9 cellular contexts compared by ENCODE assay signal in the genomic region with DNA sequence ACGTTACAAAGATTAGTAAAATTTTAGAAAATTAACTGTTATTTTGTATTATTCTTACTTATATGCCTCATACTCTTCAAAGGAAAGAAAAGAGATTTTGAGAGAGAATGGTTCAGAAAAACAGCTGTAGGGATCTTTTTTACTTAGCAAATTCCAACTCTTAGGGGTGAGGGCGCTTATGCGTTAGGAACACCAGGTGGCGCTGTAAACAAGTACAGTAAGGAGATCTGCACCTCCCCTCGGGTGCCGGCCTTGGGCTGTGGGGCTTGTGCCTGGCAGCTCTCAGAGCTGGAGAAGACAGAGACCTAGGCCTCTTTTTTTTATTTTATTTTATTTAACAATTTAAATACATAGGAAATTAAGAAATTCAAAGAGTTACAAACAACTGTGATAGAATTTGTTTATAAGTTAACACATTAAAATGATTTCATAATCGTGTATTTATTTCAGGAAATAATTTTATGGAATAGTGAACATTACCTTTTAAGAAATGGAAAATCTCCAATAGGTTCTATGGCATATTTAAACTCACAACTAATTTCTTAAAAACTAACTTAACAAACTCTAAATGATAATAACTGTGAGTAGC. TPM values are rescaled to one million over a fixed set of nuclear protein-coding genes. Genes with fewer than 3 reads are reported as not detected.
DNase-seq lines count a peak whose midpoint lies in the region; ATAC-seq, FAIRE-seq and TF ChIP-seq lines count a peak whose summit lies in the region.
"Had no signal": no experiment of that assay in that cellular context is flagged by ENCODE, and none has a peak within 500 bp of the region (broad histone marks: within the 10 kb centered on the region; RNA-seq: fewer than 3 reads in every experiment).

No MANE protein-coding gene starts in this region.

- no peaks in the 10 kb centered on the region for H3K27me3 ChIP-seq in colonic mucosa

- intact Hi-C loops in CD14-positive monocyte (cut with micrococcal nuclease) (loop anchor here in 1 of 2 donors (5.0 kb wide), 1 partner anchor 452 kb away; no protein-coding TSS in a partner anchor), colonic mucosa (cut with DNase I) (loop anchor here (5.0 to 10.0 kb wide), 2 partner anchors 132 to 444 kb away; no protein-coding TSS in a partner anchor), lower leg skin (cut with DNase I; ENCODE audit: low total_unique reads) (loop anchor here (5.0 to 10.0 kb wide), 2 partner anchors 127 to 454 kb away; no protein-coding TSS in a partner anchor)

- peak; percentile 97 for ATAC-seq in HG03342 (IDR thresholded peaks at IDR 0.05; ENCODE audit: unreplicated experiment)

- H3K4me3 Mint-ChIP-seq in CD14-positive monocyte: no peak overlapping the region

- H3K27me3 Mint-ChIP-seq in CD14-positive monocyte (ENCODE audit: low read depth in 3 of 3): peaks cover 3 to 8% (median 8%) of the 10 kb centered on the region in 3 donors

- H3K4me1 Mint-ChIP-seq in CD14-positive monocyte: no peaks in the 10 kb centered on the region

- FAIRE-seq in GM19239 (lab: Jason Lieb, UNC): peak; percentile 90

- TF ChIP-seq CTCF in CD14-positive monocyte (IDR thresholded peaks at IDR 0.05) (peak; percentile 94), colonic mucosa (IDR thresholded peaks at IDR 0.05) (peak; percentile 76), lower leg skin (IDR thresholded peaks at IDR 0.05) (no peak)

- H3K9ac ChIP-seq in colonic mucosa (ENCODE audit: low read depth in 2 of 2, low read length in 2 of 2): no peak overlapping the region

- H3K4me1 ChIP-seq in colonic mucosa: no peaks in the 10 kb centered on the region

- no peak for DNase-seq in CD14-positive monocyte (ENCODE audit: low spot score)
- DNase-seq in GM19239 (ENCODE audit: insufficient read length, low spot score): peak; percentile 83
- DNase-seq in NCI-H510A (lab: John Stamatoyannopoulos, UW): peak; percentile 49
- peak; percentile 73 to 74 for DNase-seq in activated CD4-positive, alpha-beta T cell treated with anti-CD3 and anti-CD28 coated beads for 4 hours
- peak; percentile 71 for DNase-seq in colonic mucosa
- peak; percentile 55 to 91 for DNase-seq in lower leg skin (ENCODE audit: low spot score in 2 of 2)
- DNase-seq in stimulated activated CD8-positive, alpha-beta memory T cell treated with anti-CD3 and anti-CD28 coated beads, Interleukin-12 subunit alpha, Interleukin-12 subunit beta, amount 100 ng/mL, for 24 hours (ENCODE audit: extremely low read depth): peak; percentile 28

- H3K27ac ChIP-seq in colonic mucosa: no peak overlapping the region

- H3K36me3 ChIP-seq in colonic mucosa: no peaks in the 10 kb centered on the region

- H3K9me3 ChIP-seq in colonic mucosa: no peaks in the 10 kb centered on the region

- TF ChIP-seq POLR2A in lower leg skin (IDR thresholded peaks at IDR 0.05): no peak

- peaks cover 0 to 5% of the 10 kb centered on the region in 2 donors for H3K36me3 Mint-ChIP-seq in CD14-positive monocyte

- peaks cover 0 to 8% (median 4%) of the 10 kb centered on the region in 7 donors for H3K9me3 Mint-ChIP-seq in CD14-positive monocyte

- 14 to 16% methylated on average over 7 of the region's 7 CpGs for WGBS in lower leg skin, 2 donors

- H3K4me3 ChIP-seq in colonic mucosa: no peak overlapping the region
- H3K4me3 ChIP-seq in lower leg skin (ENCODE audit: low read depth, poor library complexity, severe bottlenecking): no peak overlapping the region

- no peak overlapping the region for H3K27ac Mint-ChIP-seq in CD14-positive monocyte

RNA-seq across cellular contexts. Expression of a gene that starts 32.6 kb away (rescaled TPM):
- polyA plus RNA-seq in CD14-positive monocyte: 1 to 10 TPM in 1 of 2 donors, under 1 TPM in 1; 0.98 to 1.1 TPM
- total RNA-seq in colonic mucosa (1 to 10 TPM; 5.2 to 6.4 TPM), lower leg skin (10 to 100 TPM in 3 of 4 donors, 1 to 10 TPM in 1; 9.9 to 12.9 (median 11.1) TPM)

RNA-seq across cellular contexts. Expression of a gene that starts 54.4 kb away (rescaled TPM):
- under 1 TPM; 0.21 to 0.62 TPM for polyA plus RNA-seq in CD14-positive monocyte
- total RNA-seq in colonic mucosa (100 to 1,000 TPM in 1 of 2 donors, 10 to 100 TPM in 1; 87.5 to 133 TPM), lower leg skin (100 to 1,000 TPM; 166 to 198 (median 176) TPM)
- total RNA-seq: T-helper 2 cell treated with Interferon-gamma antibody and Interleukin-4, amounts not matched to agents 100 ng/mL and 5 ng/mL, for 36 hours had no signal

Comparison
In these comparisons a context has a peak if more than half of its experiments do, and no peak if none do; other contexts are left out.
1. CTCF ChIP-seq: peak in CD14-positive monocyte (single experiment) and colonic mucosa (single experiment); none in lower leg skin (0 of 3).